In the genomic region with DNA sequence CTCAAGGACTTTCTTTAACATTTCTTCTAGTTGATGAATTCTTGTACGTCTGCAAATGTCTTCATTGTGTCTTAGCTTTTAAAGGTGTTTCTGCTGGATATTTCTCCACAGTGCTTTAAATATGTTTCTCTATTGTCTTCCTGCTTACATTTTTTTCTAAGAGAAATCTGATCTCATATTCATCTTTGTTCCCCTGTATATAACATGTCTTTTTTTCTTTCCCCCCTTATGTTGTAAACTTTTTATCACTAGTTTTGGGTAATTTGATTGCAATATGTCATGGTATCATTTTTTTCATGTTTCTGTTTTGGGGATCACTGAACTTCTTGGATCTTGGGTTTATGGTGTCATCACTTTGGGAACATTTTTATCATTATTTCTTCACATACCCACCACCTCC, we compare ENCODE assay signal across 8 cellular contexts.
"Had no signal": no experiment of that assay in that cellular context is flagged by ENCODE, and none has a peak within 500 bp of the region (broad histone marks: within the 10 kb centered on the region; RNA-seq: fewer than 3 reads in every experiment).

No MANE protein-coding gene starts in this region.

- FAIRE-seq: G401.6, GM12878, GM12891, GM12892, GM18507, GM19239 had no signal

- H3K4me3 ChIP-seq: GM12878 had no signal

- ATAC-seq: GM12878 had no signal

- DNase-seq: GDM1, GF-D8 had no signal
